In the genomic region with DNA sequence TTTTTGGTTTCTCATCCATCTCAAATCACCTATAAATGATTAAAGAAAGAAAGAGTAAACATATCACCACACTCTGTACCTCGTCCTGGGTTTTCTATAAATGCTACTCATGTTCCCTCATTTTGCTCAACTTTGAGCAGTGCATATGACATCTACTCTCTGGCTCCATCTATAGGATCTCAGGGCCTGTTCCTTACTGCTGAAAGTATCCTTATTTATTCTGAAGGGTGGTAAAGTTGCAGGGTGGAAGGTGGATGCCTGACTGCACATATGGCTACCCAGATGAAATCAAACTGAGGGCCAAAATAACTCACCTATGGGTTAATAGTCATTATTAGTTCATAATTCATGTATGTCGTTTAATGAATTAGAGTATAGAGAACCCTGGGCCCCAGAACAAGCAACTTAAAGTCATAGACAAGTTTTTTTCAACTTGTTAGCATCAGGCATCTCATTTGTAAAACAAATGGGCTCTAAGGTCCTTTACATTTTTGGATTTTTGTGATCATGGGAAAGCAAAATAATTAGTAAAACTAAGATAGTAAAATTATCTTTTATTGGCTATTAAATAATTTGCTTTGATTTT, we compare ENCODE assay signal across 8 cellular contexts. TPM values are rescaled to one million over a fixed set of nuclear protein-coding genes. Genes with fewer than 3 reads are reported as not detected.
DNase-seq lines count a peak whose midpoint lies in the region; ATAC-seq and TF ChIP-seq lines count a peak whose summit lies in the region.

No MANE protein-coding gene starts in this region.

- peak overlapping the region in 3 of 6 donors; percentile 6 to 43 (median 12) for H3K27ac Mint-ChIP-seq in naive B cell
- H3K27ac Mint-ChIP-seq in T-helper 2 cell treated with Interferon-gamma antibody and Interleukin-4, amounts not matched to agents 5 μg/mL and 100 μg/mL, for 36 hours = no peak overlapping the region

- peak; percentile 48 for DNase-seq in AG08396 (ENCODE audit: low spot score)
- no peak for DNase-seq in GM06990 (ENCODE audit: extremely low read depth, insufficient read length)
- DNase-seq in RWPE2 (ENCODE audit: low spot score) = no peak
- peak; percentile 38 for DNase-seq in epidermal melanocyte (ENCODE audit: insufficient read length, low spot score)
- peak; percentile 27 for DNase-seq in naive B cell
- DNase-seq in T-helper 2 cell treated with Interferon-gamma antibody and Interleukin-4, amounts not matched to agents 5 μg/mL and 100 μg/mL, for 36 hours (ENCODE audit: low spot score) = no peak

- peak; percentile 59 for TF ChIP-seq RAD21 in Ishikawa (IDR thresholded peaks at IDR 0.05; ENCODE audit: low read depth)

- ATAC-seq in RWPE2 (ENCODE audit: low read depth) (peak; percentile 95), naive B cell (ENCODE audit: low read depth in 2 of 2) (peak; percentile 79 to 82), GM21723 (IDR thresholded peaks at IDR 0.05; ENCODE audit: unreplicated experiment) (no peak)

- peak; percentile 64 for TF ChIP-seq CTCF in GM06990 (IDR thresholded peaks at IDR 0.05; ENCODE audit: insufficient read depth, low read length, poor library complexity, severe bottlenecking)
- peak; percentile 87 for TF ChIP-seq CTCF in RWPE2 (IDR thresholded peaks at IDR 0.05; ENCODE audit: poor library complexity, severe bottlenecking)

- no peaks in the 10 kb centered on the region for H3K9me3 ChIP-seq in RWPE2 (ENCODE audit: severe bottlenecking)

- H3K4me3 Mint-ChIP-seq in naive B cell = no peak overlapping the region
- H3K4me3 Mint-ChIP-seq in T-helper 2 cell treated with Interferon-gamma antibody and Interleukin-4, amounts not matched to agents 5 μg/mL and 100 μg/mL, for 36 hours = no peak overlapping the region

- TF ChIP-seq EP300 in Ishikawa (IDR thresholded peaks at IDR 0.05; ENCODE audit: borderline replicate concordance) = no peak

- H3K4me1 Mint-ChIP-seq in naive B cell = peaks cover 18 to 21% (median 20%) of the 10 kb centered on the region in 3 donors
- peaks cover 10% of the 10 kb centered on the region for H3K4me1 Mint-ChIP-seq in T-helper 2 cell treated with Interferon-gamma antibody and Interleukin-4, amounts not matched to agents 5 μg/mL and 100 μg/mL, for 36 hours (ENCODE audit: low read depth)

- H3K36me3 Mint-ChIP-seq in naive B cell = peaks cover 28 to 55% of the 10 kb centered on the region in 2 donors
- H3K36me3 Mint-ChIP-seq in T-helper 2 cell treated with Interferon-gamma antibody and Interleukin-4, amounts not matched to agents 5 μg/mL and 100 μg/mL, for 36 hours (ENCODE audit: low read depth) = peaks cover 69% of the 10 kb centered on the region

- H3K4me1 ChIP-seq in RWPE2 (ENCODE audit: insufficient read depth, poor library complexity, severe bottlenecking) = no peaks in the 10 kb centered on the region

- H3K36me3 ChIP-seq in GM06990 (ENCODE audit: control insufficient read depth, insufficient read depth, low read length) (peaks cover 21% of the 10 kb centered on the region), RWPE2 (ENCODE audit: low read depth) (peaks cover 97% of the 10 kb centered on the region)

- no peaks in the 10 kb centered on the region for H3K9me3 Mint-ChIP-seq in naive B cell
- no peaks in the 10 kb centered on the region for H3K9me3 Mint-ChIP-seq in T-helper 2 cell treated with Interferon-gamma antibody and Interleukin-4, amounts not matched to agents 5 μg/mL and 100 μg/mL, for 36 hours

- H3K4me3 ChIP-seq in GM06990 (replicated peaks; ENCODE audit: low read depth, low read length) (no peak overlapping the region), RWPE2 (ENCODE audit: severe bottlenecking) (no peak overlapping the region)

- H3K27me3 ChIP-seq in GM06990 (replicated peaks; ENCODE audit: control insufficient read depth, insufficient read depth, low read length) = no peaks in the 10 kb centered on the region
- H3K27me3 ChIP-seq in RWPE2 (ENCODE audit: insufficient read depth, poor library complexity, severe bottlenecking) = no peaks in the 10 kb centered on the region

- H3K27me3 Mint-ChIP-seq in naive B cell = no peaks in the 10 kb centered on the region
- H3K27me3 Mint-ChIP-seq in T-helper 2 cell treated with Interferon-gamma antibody and Interleukin-4, amounts not matched to agents 5 μg/mL and 100 μg/mL, for 36 hours (ENCODE audit: low read depth) = no peaks in the 10 kb centered on the region

- H3K27ac ChIP-seq in RWPE2 (ENCODE audit: poor library complexity, severe bottlenecking) = no peak overlapping the region

TF ChIP-seq in Ishikawa, 13 proteins besides CTCF, POLR2A, EP300 and RAD21:
- TF ChIP-seq CREB1 (IDR thresholded peaks at IDR 0.05; ENCODE audit: low read depth) = no peak
- TF ChIP-seq, protein P1, sequence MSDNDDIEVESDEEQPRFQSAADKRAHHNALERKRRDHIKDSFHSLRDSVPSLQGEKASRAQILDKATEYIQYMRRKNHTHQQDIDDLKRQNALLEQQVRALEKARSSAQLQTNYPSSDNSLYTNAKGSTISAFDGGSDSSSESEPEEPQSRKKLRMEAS (IDR thresholded peaks at IDR 0.05) = no peak
- no peak for TF ChIP-seq TAF1 (IDR thresholded peaks at IDR 0.05; ENCODE audit: low read depth)
- TF ChIP-seq NFIC (IDR thresholded peaks at IDR 0.05) = no peak
- no peak for TF ChIP-seq CEBPB (IDR thresholded peaks at IDR 0.05)
- no peak for TF ChIP-seq EGR1 (IDR thresholded peaks at IDR 0.05)
- no peak for TF ChIP-seq TEAD4 (IDR thresholded peaks at IDR 0.05)
- TF ChIP-seq YY1 (IDR thresholded peaks at IDR 0.05; ENCODE audit: low read depth) = no peak
- no peak for TF ChIP-seq ZBTB7A (IDR thresholded peaks at IDR 0.05; ENCODE audit: low read depth)
- TF ChIP-seq, protein P2, sequence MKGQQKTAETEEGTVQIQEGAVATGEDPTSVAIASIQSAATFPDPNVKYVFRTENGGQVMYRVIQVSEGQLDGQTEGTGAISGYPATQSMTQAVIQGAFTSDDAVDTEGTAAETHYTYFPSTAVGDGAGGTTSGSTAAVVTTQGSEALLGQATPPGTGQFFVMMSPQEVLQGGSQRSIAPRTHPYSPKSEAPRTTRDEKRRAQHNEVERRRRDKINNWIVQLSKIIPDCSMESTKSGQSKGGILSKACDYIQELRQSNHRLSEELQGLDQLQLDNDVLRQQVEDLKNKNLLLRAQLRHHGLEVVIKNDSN (IDR thresholded peaks at IDR 0.05) = no peak
- no peak for TF ChIP-seq TCF12 (IDR thresholded peaks at IDR 0.05; ENCODE audit: low read depth)
- TF ChIP-seq, protein P3, sequence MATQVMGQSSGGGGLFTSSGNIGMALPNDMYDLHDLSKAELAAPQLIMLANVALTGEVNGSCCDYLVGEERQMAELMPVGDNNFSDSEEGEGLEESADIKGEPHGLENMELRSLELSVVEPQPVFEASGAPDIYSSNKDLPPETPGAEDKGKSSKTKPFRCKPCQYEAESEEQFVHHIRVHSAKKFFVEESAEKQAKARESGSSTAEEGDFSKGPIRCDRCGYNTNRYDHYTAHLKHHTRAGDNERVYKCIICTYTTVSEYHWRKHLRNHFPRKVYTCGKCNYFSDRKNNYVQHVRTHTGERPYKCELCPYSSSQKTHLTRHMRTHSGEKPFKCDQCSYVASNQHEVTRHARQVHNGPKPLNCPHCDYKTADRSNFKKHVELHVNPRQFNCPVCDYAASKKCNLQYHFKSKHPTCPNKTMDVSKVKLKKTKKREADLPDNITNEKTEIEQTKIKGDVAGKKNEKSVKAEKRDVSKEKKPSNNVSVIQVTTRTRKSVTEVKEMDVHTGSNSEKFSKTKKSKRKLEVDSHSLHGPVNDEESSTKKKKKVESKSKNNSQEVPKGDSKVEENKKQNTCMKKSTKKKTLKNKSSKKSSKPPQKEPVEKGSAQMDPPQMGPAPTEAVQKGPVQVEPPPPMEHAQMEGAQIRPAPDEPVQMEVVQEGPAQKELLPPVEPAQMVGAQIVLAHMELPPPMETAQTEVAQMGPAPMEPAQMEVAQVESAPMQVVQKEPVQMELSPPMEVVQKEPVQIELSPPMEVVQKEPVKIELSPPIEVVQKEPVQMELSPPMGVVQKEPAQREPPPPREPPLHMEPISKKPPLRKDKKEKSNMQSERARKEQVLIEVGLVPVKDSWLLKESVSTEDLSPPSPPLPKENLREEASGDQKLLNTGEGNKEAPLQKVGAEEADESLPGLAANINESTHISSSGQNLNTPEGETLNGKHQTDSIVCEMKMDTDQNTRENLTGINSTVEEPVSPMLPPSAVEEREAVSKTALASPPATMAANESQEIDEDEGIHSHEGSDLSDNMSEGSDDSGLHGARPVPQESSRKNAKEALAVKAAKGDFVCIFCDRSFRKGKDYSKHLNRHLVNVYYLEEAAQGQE (IDR thresholded peaks at IDR 0.05; ENCODE audit: low read depth) = no peak
- TF ChIP-seq FOXM1 (IDR thresholded peaks at IDR 0.05; ENCODE audit: borderline replicate concordance, low read depth) = no peak

RNA-seq across cellular contexts. Expression of a gene that starts 46.5 kb away (rescaled TPM):
- polyA plus RNA-seq in naive B cell (ENCODE audit: low read depth in 6 of 6) = 10 to 100 TPM in 1 of 6 donors, 1 to 10 TPM in 4, not detected in 1; 5.6 to 11.0 (median 6.3) TPM

Comparison
In these comparisons a context has a peak if more than half of its experiments do, and no peak if none do; other contexts are left out.
1. DNase-seq: peak in AG08396 (single experiment), epidermal melanocyte (single experiment) and naive B cell (single experiment); none in GM06990 (single experiment), RWPE2 (single experiment) and T-helper 2 cell treated with Interferon-gamma antibody and Interleukin-4, amounts not matched to agents 5 μg/mL and 100 μg/mL, for 36 hours (single experiment).